ENCODE assay signal across 16 cellular contexts in the genomic region with DNA sequence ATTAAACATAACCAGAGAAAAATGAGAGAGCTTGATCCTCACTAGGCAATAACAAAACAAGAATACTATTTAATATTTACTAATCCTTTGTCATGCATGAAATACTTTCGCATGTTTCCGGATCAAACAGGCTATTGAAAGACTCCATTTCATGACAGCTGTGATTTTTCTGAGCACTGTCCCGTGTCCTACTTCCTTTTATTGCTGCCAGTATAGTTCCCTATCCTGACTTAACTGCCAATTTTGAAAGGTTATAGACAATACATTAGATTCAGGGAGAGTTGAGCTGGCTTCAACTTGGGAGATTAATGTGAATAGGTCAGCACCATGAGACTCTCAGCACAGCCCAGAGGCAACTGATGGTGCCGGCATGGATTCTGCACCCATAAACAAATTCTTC.
DNase-seq lines count a peak whose midpoint lies in the region; ATAC-seq and TF ChIP-seq lines count a peak whose summit lies in the region.
"Had no signal": no experiment of that assay in that cellular context is flagged by ENCODE, and none has a peak within 500 bp of the region (broad histone marks: within the 10 kb centered on the region; RNA-seq: fewer than 3 reads in every experiment).

No MANE protein-coding gene starts in this region.

- peaks cover 12% of the 10 kb centered on the region for H3F3A ChIP-seq in DOHH2 (ENCODE audit: control insufficient read depth, insufficient read depth)

- H3K9me2 ChIP-seq in DOHH2 (replicated peaks; ENCODE audit: control insufficient read depth, low read length): no peaks in the 10 kb centered on the region
- H3K9me2 ChIP-seq: SK-N-SH had no signal

- H3K79me2 ChIP-seq in DOHH2 (ENCODE audit: control insufficient read depth, low read length): no peaks in the 10 kb centered on the region

- ATAC-seq in HG03159 (IDR thresholded peaks at IDR 0.05; ENCODE audit: unreplicated experiment) (peak; percentile 71), GM21529 (IDR thresholded peaks at IDR 0.05; ENCODE audit: unreplicated experiment) (no peak)

- H3K4me1 ChIP-seq in DOHH2 (ENCODE audit: control insufficient read depth, low read length): peaks cover 61% of the 10 kb centered on the region
- H3K4me1 ChIP-seq: ascending aorta had no signal

- DNase-seq in epidermal melanocyte (ENCODE audit: insufficient read length, low spot score) (peak; percentile 48), pons (ENCODE audit: low spot score) (peak; percentile 23), middle frontal gyrus (ENCODE audit: extremely low spot score, low spot score) (no peak), NCI-H2107 treated with DMSO at 0.1 percent for 48 hours (lab: John Stamatoyannopoulos, UW; ENCODE audit: unreplicated experiment) (no peak)
- no peak for DNase-seq in stimulated activated CD4-positive, alpha-beta T cell treated with anti-CD3 and anti-CD28 coated beads, Interleukin-4, amount 100 ng/mL, for 24 hours
- DNase-seq: activated gamma-delta T cell, hypothalamus, NCI-H1105, NCI-H345, occipital lobe, SK-N-SH had no signal

- H3K36me3 ChIP-seq in DOHH2 (ENCODE audit: control insufficient read depth, low read length): peaks cover 9% of the 10 kb centered on the region
- H3K36me3 ChIP-seq: ascending aorta had no signal

- H3K4me3 ChIP-seq in DOHH2 (ENCODE audit: low read length): peak overlapping the region; percentile 62
- H3K4me3 ChIP-seq: ascending aorta, coronary artery had no signal

- peak overlapping the region; percentile 79 for H3K4me2 ChIP-seq in DOHH2 (ENCODE audit: low read length)
- H3K4me2 ChIP-seq: SK-N-SH had no signal

- H4K20me1 ChIP-seq in DOHH2 (ENCODE audit: control insufficient read depth, insufficient read depth, low read depth, low read length): no peaks in the 10 kb centered on the region

- no peaks in the 10 kb centered on the region for H3K27me3 ChIP-seq in DOHH2 (ENCODE audit: control insufficient read depth, low read length)
- H3K27me3 ChIP-seq: ascending aorta had no signal

- no peak for TF ChIP-seq CTCF in DOHH2 (IDR thresholded peaks at IDR 0.05; ENCODE audit: low read depth, low read length, poor library complexity, severe bottlenecking)

- peak overlapping the region; percentile 90 for H3K27ac ChIP-seq in DOHH2 (ENCODE audit: low read depth, low read length)
- H3K27ac ChIP-seq: ascending aorta had no signal

- no peaks in the 10 kb centered on the region for H3K9me3 ChIP-seq in DOHH2 (ENCODE audit: control insufficient read depth, insufficient read depth, low read length)
- H3K9me3 ChIP-seq: ascending aorta, SK-N-SH had no signal

Comparison
In these comparisons a context has a peak if more than half of its experiments do, and no peak if none do; other contexts are left out.
1. DNase-seq: peak in epidermal melanocyte (single experiment) and pons (single experiment); none in stimulated activated CD4-positive, alpha-beta T cell treated with anti-CD3 and anti-CD28 coated beads, Interleukin-4, amount 100 ng/mL, for 24 hours (single experiment), middle frontal gyrus (single experiment) and NCI-H2107 treated with DMSO at 0.1 percent for 48 hours (single experiment).